In genomic region chr5:150503977-150504620, GRCh38 we compare ENCODE assay signal across 11 cellular contexts. TPM values are rescaled to one million over a fixed set of nuclear protein-coding genes. Genes with fewer than 3 reads are reported as not detected.
DNase-seq lines count a peak whose midpoint lies in the region; ATAC-seq and TF ChIP-seq lines count a peak whose summit lies in the region.
"Had no signal": no experiment of that assay in that cellular context is flagged by ENCODE, and none has a peak within 500 bp of the region (broad histone marks: within the 10 kb centered on the region; RNA-seq: fewer than 3 reads in every experiment).

No MANE protein-coding gene starts in this region.

- H3K27ac ChIP-seq in body of pancreas (peak overlapping the region; percentile 18 to 80 (median 77)), spleen (peak overlapping the region in 7 of 8 donors; percentile 46 to 81 (median 74))
- H3K27ac ChIP-seq in naive thymus-derived CD4-positive, alpha-beta T cell (ENCODE audit: low read depth, low read length) = no peak overlapping the region

- no peaks in the 10 kb centered on the region for H3K27me3 Mint-ChIP-seq in naive thymus-derived CD4-positive, alpha-beta T cell
- no peaks in the 10 kb centered on the region for H3K27me3 Mint-ChIP-seq in activated naive CD4-positive, alpha-beta T cell treated with anti-CD3 and anti-CD28 coated beads for 36 hours (ENCODE audit: low read depth)

- ATAC-seq in body of pancreas (peak; percentile 82), HG03108 (IDR thresholded peaks at IDR 0.05; ENCODE audit: unreplicated experiment) (no peak)
- no peak for ATAC-seq in naive thymus-derived CD4-positive, alpha-beta T cell

- peak in 4 of 7 experiments; percentile 16 to 26 (median 19) for TF ChIP-seq CTCF in body of pancreas (IDR thresholded peaks at IDR 0.05)
- peak in 1 of 11 experiments; percentile 10 for TF ChIP-seq CTCF in spleen (IDR thresholded peaks at IDR 0.05 in 8 of 11, conservative IDR thresholded peaks at IDR 0.05 in 3 of 11)

- H3K4me3 Mint-ChIP-seq in naive thymus-derived CD4-positive, alpha-beta T cell = no peak overlapping the region
- no peak overlapping the region for H3K4me3 Mint-ChIP-seq in activated naive CD4-positive, alpha-beta T cell treated with anti-CD3 and anti-CD28 coated beads for 36 hours

- H3K36me3 ChIP-seq in MG63 (peaks cover 91% of the 10 kb centered on the region), body of pancreas (replicated peaks in 1 of 2; ENCODE audit: insufficient read depth in 1 of 2, low read depth in 2 of 2) (no peaks in the 10 kb centered on the region), spleen (peaks cover 0 to 43% (median 2%) of the 10 kb centered on the region in 6 donors)
- H3K36me3 ChIP-seq in naive thymus-derived CD4-positive, alpha-beta T cell (ENCODE audit: control insufficient read depth in 2 of 3, insufficient read depth in 3 of 3, low read length in 3 of 3) = no peaks in the 10 kb centered on the region

- H3K9me3 ChIP-seq in MG63 (no peaks in the 10 kb centered on the region), body of pancreas (no peaks in the 10 kb centered on the region), spleen (no peaks in the 10 kb centered on the region)
- H3K9me3 ChIP-seq in naive thymus-derived CD4-positive, alpha-beta T cell (ENCODE audit: control insufficient read depth in 2 of 3, low read length in 3 of 3) = no peaks in the 10 kb centered on the region

- 7 to 17% methylated on average over 9 of the region's 9 CpGs for WGBS in body of pancreas, 2 donors
- WGBS in spleen, 5 donors = 47 to 80% (median 60%) methylated on average over 9 of the region's 9 CpGs

- DNase-seq in MG63 (peak; percentile 72), body of pancreas (peak; percentile 87 to 94 (median 93)), kidney glomerular epithelial cell (lab: John Stamatoyannopoulos, UW) (peak; percentile 50), spleen (peak; percentile 83)
- no peak for DNase-seq in naive thymus-derived CD4-positive, alpha-beta T cell
- no peak for DNase-seq in activated naive CD4-positive, alpha-beta T cell treated with anti-CD3 and anti-CD28 coated beads for 36 hours
- no peak for DNase-seq in activated CD4-positive, CD25-positive, alpha-beta regulatory T cell treated with anti-CD3 and anti-CD28 coated beads, Interleukin-2, amount 50 U/mL, for 72 hours
- DNase-seq: amniotic stem cell; MM.1S; stimulated activated naive CD4-positive, alpha-beta T cell treated with Interleukin-2 at 50 U/mL for 16 hours had no signal

- intact Hi-C loops in body of pancreas (cut with DNase I) = no loop called here
- intact Hi-C loops in spleen (cut with DNase I; ENCODE audit: low total_unique reads) = no loop called here
- intact Hi-C loops in naive thymus-derived CD4-positive, alpha-beta T cell (cut with micrococcal nuclease) = no loop called here
- intact Hi-C loops in activated naive CD4-positive, alpha-beta T cell treated with anti-CD3 and anti-CD28 coated beads for 36 hours (cut with micrococcal nuclease) = no loop called here

- H3K4me3 ChIP-seq in MG63 (no peak overlapping the region), body of pancreas (no peak overlapping the region), spleen (no peak overlapping the region)
- no peak overlapping the region for H3K4me3 ChIP-seq in naive thymus-derived CD4-positive, alpha-beta T cell (ENCODE audit: low read length)

- H3K27me3 ChIP-seq in MG63 = no peaks in the 10 kb centered on the region
- H3K27me3 ChIP-seq in body of pancreas = no peaks in the 10 kb centered on the region
- H3K27me3 ChIP-seq in spleen (replicated peaks in 1 of 7) = no peaks in the 10 kb centered on the region
- H3K27me3 ChIP-seq in naive thymus-derived CD4-positive, alpha-beta T cell (ENCODE audit: control insufficient read depth in 2 of 2, insufficient read depth in 2 of 2, low read length in 2 of 2) = no peaks in the 10 kb centered on the region

- H3K4me1 ChIP-seq in body of pancreas = peaks cover 100% of the 10 kb centered on the region
- peaks cover 35 to 100% (median 94%) of the 10 kb centered on the region in 6 donors for H3K4me1 ChIP-seq in spleen
- no peaks in the 10 kb centered on the region for H3K4me1 ChIP-seq in naive thymus-derived CD4-positive, alpha-beta T cell (ENCODE audit: control insufficient read depth in 2 of 2, insufficient read depth in 2 of 2, low read length in 2 of 2)

- no peaks in the 10 kb centered on the region for H3K9me3 Mint-ChIP-seq in naive thymus-derived CD4-positive, alpha-beta T cell
- no peaks in the 10 kb centered on the region for H3K9me3 Mint-ChIP-seq in activated naive CD4-positive, alpha-beta T cell treated with anti-CD3 and anti-CD28 coated beads for 36 hours

- no peaks in the 10 kb centered on the region for H3K36me3 Mint-ChIP-seq in naive thymus-derived CD4-positive, alpha-beta T cell
- no peaks in the 10 kb centered on the region for H3K36me3 Mint-ChIP-seq in activated naive CD4-positive, alpha-beta T cell treated with anti-CD3 and anti-CD28 coated beads for 36 hours (ENCODE audit: low read depth)

- POLR2A ChIA-PET in naive thymus-derived CD4-positive, alpha-beta T cell (lab: Charles Lee) = no interaction called here

- H3K4me1 Mint-ChIP-seq in naive thymus-derived CD4-positive, alpha-beta T cell = no peaks in the 10 kb centered on the region
- no peaks in the 10 kb centered on the region for H3K4me1 Mint-ChIP-seq in activated naive CD4-positive, alpha-beta T cell treated with anti-CD3 and anti-CD28 coated beads for 36 hours (ENCODE audit: low read depth)

- TF ChIP-seq POLR2A in body of pancreas (IDR thresholded peaks at IDR 0.05) (no peak), spleen (IDR thresholded peaks at IDR 0.05) (no peak)

- H3K27ac Mint-ChIP-seq in naive thymus-derived CD4-positive, alpha-beta T cell = no peak overlapping the region
- no peak overlapping the region for H3K27ac Mint-ChIP-seq in activated naive CD4-positive, alpha-beta T cell treated with anti-CD3 and anti-CD28 coated beads for 36 hours

- CTCF ChIA-PET in naive thymus-derived CD4-positive, alpha-beta T cell (lab: Charles Lee) = no interaction called here
- CTCF ChIA-PET in activated naive CD4-positive, alpha-beta T cell treated with anti-CD3 and anti-CD28 coated beads for 36 hours (lab: Charles Lee) = interaction anchor here (0.7 kb wide), 1 partner anchor 343 kb away, joined by 4 read pairs; no protein-coding TSS in a partner anchor

RNA-seq across cellular contexts. Expression of gene NDST1, which starts 3.8 kb away (rescaled TPM):
- total RNA-seq in MG63 (2014; rRNA removed; shearing (Covaris generic); ENCODE audit: low replicate concordance) = 101 and 142 TPM in 2 replicates
- 10 to 100 TPM; 37.6 to 56.0 TPM for total RNA-seq in body of pancreas
- total RNA-seq in spleen = 100 to 1,000 TPM; 123 to 360 (median 261) TPM
- polyA plus RNA-seq in spleen = 10 to 100 TPM in 1 of 3 donors, 1 to 10 TPM in 2; 6.1 to 45.7 (median 6.8) TPM
- total RNA-seq in naive thymus-derived CD4-positive, alpha-beta T cell = 10 to 100 TPM in 1 of 5 experiments, 1 to 10 TPM in 4; 1.0 to 17.5 (median 1.6) TPM
- 1 to 10 TPM in 1 of 2 donors, under 1 TPM in 1; 0.69 to 1.1 TPM for polyA plus RNA-seq in naive thymus-derived CD4-positive, alpha-beta T cell
- 1 to 10 TPM; 2.4 to 3.3 TPM for total RNA-seq in activated naive CD4-positive, alpha-beta T cell treated with anti-CD3 and anti-CD28 coated beads for 36 hours

RNA-seq across cellular contexts. Expression of gene RPS14, which starts 54.6 kb away (rescaled TPM):
- 6,735 and 8,677 TPM in 2 replicates for total RNA-seq in MG63 (2014; rRNA removed; shearing (Covaris generic); ENCODE audit: low replicate concordance)
- total RNA-seq in body of pancreas (1,000 to 10,000 TPM; 1,348 to 2,916 TPM), spleen (1,000 to 10,000 TPM; 1,801 to 2,829 (median 2,025) TPM)
- 1,000 to 10,000 TPM; 5,417 to 8,400 (median 8,329) TPM for polyA plus RNA-seq in spleen
- 1,000 to 10,000 TPM; 2,331 to 7,378 (median 6,414) TPM for total RNA-seq in naive thymus-derived CD4-positive, alpha-beta T cell
- over 10,000 TPM in 1 of 2 donors, 1,000 to 10,000 TPM in 1; 8,640 to 11,248 TPM for polyA plus RNA-seq in naive thymus-derived CD4-positive, alpha-beta T cell
- 1,000 to 10,000 TPM; 4,594 to 4,738 TPM for total RNA-seq in activated naive CD4-positive, alpha-beta T cell treated with anti-CD3 and anti-CD28 coated beads for 36 hours

Comparison
In these comparisons a context has a peak if more than half of its experiments do, and no peak if none do; other contexts are left out.
1. DNase-seq: peak in MG63 (single experiment), body of pancreas (4 of 4), kidney glomerular epithelial cell (single experiment) and spleen (single experiment); none in naive thymus-derived CD4-positive, alpha-beta T cell (0 of 9), activated naive CD4-positive, alpha-beta T cell treated with anti-CD3 and anti-CD28 coated beads for 36 hours (single experiment) and activated CD4-positive, CD25-positive, alpha-beta regulatory T cell treated with anti-CD3 and anti-CD28 coated beads, Interleukin-2, amount 50 U/mL, for 72 hours (single experiment).